Comparison of ENCODE assay signal across 12 cellular contexts in the genomic region with DNA sequence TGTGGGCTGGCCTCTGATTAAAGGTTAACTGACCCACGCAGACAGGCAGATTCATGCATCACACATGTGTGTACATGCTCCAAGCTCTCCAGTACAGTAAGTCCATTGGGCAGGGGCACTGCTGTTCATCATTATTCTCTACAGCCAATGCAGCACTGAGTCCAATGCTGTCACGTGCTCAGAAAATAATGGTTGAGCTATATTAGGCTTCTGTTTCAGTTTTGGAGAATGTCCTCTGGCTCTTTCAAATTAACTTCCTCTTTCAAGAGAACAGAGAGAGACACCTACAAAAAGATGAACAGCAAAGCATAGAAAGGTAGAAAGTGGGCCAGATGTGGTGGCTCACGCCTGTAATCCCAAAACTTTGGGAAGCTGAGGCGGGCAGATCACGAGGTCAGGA.
DNase-seq lines count a peak whose midpoint lies in the region; ATAC-seq lines count a peak whose summit lies in the region.
"Had no signal": no experiment of that assay in that cellular context is flagged by ENCODE, and none has a peak within 500 bp of the region (broad histone marks: within the 10 kb centered on the region; RNA-seq: fewer than 3 reads in every experiment).

No MANE protein-coding gene starts in this region.

- DNase-seq in islet precursor cell (peak; percentile 32), putamen (ENCODE audit: low spot score) (no peak), AML-193 (lab: John Stamatoyannopoulos, UW) (no peak), A172 (ENCODE audit: low spot score) (no peak), NCI-H446 (lab: John Stamatoyannopoulos, UW) (no peak)
- DNase-seq: activated CD4-positive, CD25-positive, alpha-beta regulatory T cell treated with anti-CD3 and anti-CD28 coated beads, Interleukin-2, amount 50 U/mL, for 72 hours; activated CD8-positive, alpha-beta memory T cell treated with anti-CD3 and anti-CD28 coated beads, Interleukin-2, amount 50 U/mL, for 48 hours; midbrain; NCI-H1105 had no signal

- ATAC-seq in GM18907 (IDR thresholded peaks at IDR 0.05; ENCODE audit: unreplicated experiment) (peak; percentile 60), GM21619 (IDR thresholded peaks at IDR 0.05; ENCODE audit: unreplicated experiment) (peak; percentile 71), HG03159 (IDR thresholded peaks at IDR 0.05; ENCODE audit: unreplicated experiment) (peak; percentile 90)
